ENCODE assay signal across 7 cellular contexts in the genomic region with DNA sequence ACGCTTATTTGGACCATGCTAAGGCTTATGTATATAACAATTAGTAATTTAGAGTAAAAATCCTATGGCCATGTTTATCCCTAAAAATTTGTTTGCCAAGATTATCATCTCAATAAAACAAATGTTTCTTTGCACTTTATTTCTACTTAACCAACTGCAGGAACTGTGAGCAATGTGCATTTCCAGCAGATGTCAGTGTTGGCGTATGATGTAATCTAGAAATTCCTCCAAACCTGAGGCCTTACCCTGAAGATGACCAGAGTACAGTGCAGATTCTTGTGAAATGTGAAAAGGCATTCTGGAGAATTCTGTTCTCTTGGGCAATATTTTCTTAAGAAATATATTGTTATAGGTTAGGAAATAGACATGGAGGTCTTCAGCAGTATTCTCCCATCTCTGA.
A peak's percentile ranks its signal among the peaks of the same experiment; 100 is the strongest.
DNase-seq lines count a peak whose midpoint lies in the region; ATAC-seq and TF ChIP-seq lines count a peak whose summit lies in the region.

No MANE protein-coding gene starts in this region.

- H3K4me3 ChIP-seq in GM12865 (ENCODE audit: low read depth, low read length) (no peak overlapping the region), WERI-Rb-1 (ENCODE audit: low read depth, low read length) (no peak overlapping the region), hepatocyte (no peak overlapping the region), upper lobe of left lung (no peak overlapping the region)

- peak; percentile 63 for TF ChIP-seq CTCF in GM12865 (IDR thresholded peaks at IDR 0.05; ENCODE audit: insufficient read depth, low read depth, low read length, missing control alignments)
- TF ChIP-seq CTCF in WERI-Rb-1 (IDR thresholded peaks at IDR 0.05; ENCODE audit: low read depth, low read length), result peak; percentile 55
- TF ChIP-seq CTCF in hepatocyte (IDR thresholded peaks at IDR 0.05; ENCODE audit: poor library complexity), result peak; percentile 64
- peak; percentile 32 to 63 (median 44) for TF ChIP-seq CTCF in upper lobe of left lung (IDR thresholded peaks at IDR 0.05)

- H3K27ac ChIP-seq in WERI-Rb-1 (no peak overlapping the region), hepatocyte (no peak overlapping the region), upper lobe of left lung (no peak overlapping the region)

- no peaks in the 10 kb centered on the region for H3K9me2 ChIP-seq in hepatocyte (replicated peaks; ENCODE audit: insufficient read depth)

- ATAC-seq in GM21723 (IDR thresholded peaks at IDR 0.05; ENCODE audit: unreplicated experiment) (peak; percentile 71), upper lobe of left lung (ENCODE audit: low FRiP score in 2 of 2) (peak in 1 of 2 donors; percentile 74)

- H3K9me3 ChIP-seq in WERI-Rb-1 (ENCODE audit: severe bottlenecking) (no peaks in the 10 kb centered on the region), hepatocyte (ENCODE audit: low read depth) (peaks cover 3% of the 10 kb centered on the region), upper lobe of left lung (no peaks in the 10 kb centered on the region)

- H3K4me1 ChIP-seq in hepatocyte (ENCODE audit: insufficient read depth) (no peaks in the 10 kb centered on the region), upper lobe of left lung (peaks cover 0 to 5% (median 0%) of the 10 kb centered on the region in 4 donors)

- no peak overlapping the region for H2AFZ ChIP-seq in hepatocyte

- no peaks in the 10 kb centered on the region for H3K27me3 ChIP-seq in WERI-Rb-1 (ENCODE audit: insufficient read depth, low read depth, severe bottlenecking)
- H3K27me3 ChIP-seq in hepatocyte, result no peaks in the 10 kb centered on the region
- H3K27me3 ChIP-seq in upper lobe of left lung, result no peaks in the 10 kb centered on the region

- no peak for TF ChIP-seq POLR2A in upper lobe of left lung (IDR thresholded peaks at IDR 0.05)

- no peak for TF ChIP-seq EP300 in upper lobe of left lung (IDR thresholded peaks at IDR 0.05)

- 72% methylated on average over 2 of the region's 2 CpGs for WGBS in hepatocyte (ENCODE audit: low lambda C conversion rate, missing lambda C conversion rate)
- WGBS in upper lobe of left lung, 2 donors, result 78 to 83% methylated on average over 2 of the region's 2 CpGs

- H3K36me3 ChIP-seq in WERI-Rb-1 (no peaks in the 10 kb centered on the region), hepatocyte (replicated peaks; ENCODE audit: insufficient read depth, low read depth) (no peaks in the 10 kb centered on the region), upper lobe of left lung (no peaks in the 10 kb centered on the region)

- no peak overlapping the region for H3K4me2 ChIP-seq in hepatocyte

- H4K20me1 ChIP-seq in hepatocyte (ENCODE audit: insufficient read depth, poor library complexity, severe bottlenecking), result no peaks in the 10 kb centered on the region

- no peaks in the 10 kb centered on the region for H3K79me2 ChIP-seq in hepatocyte

- peak; percentile 82 for DNase-seq in GM12865 (ENCODE audit: low read depth)
- peak; percentile 70 for DNase-seq in LHCN-M2 (ENCODE audit: low read depth)
- DNase-seq in WERI-Rb-1, result peak; percentile 42
- DNase-seq in hepatocyte (ENCODE audit: low spot score), result peak; percentile 63
- no peak for DNase-seq in upper lobe of left lung
- no peak for DNase-seq in occipital lobe (lab: John Stamatoyannopoulos, UW)

Comparison
In these comparisons a context has a peak if more than half of its experiments do, and no peak if none do; other contexts are left out.
1. DNase-seq: peak in GM12865 (single experiment), LHCN-M2 (single experiment), WERI-Rb-1 (single experiment) and hepatocyte (single experiment); none in upper lobe of left lung (0 of 2) and occipital lobe (single experiment).
2. Peak in every context shown above with its lines, with median percentiles within 50 percentile points of each other: CTCF ChIP-seq.